Comparison of ENCODE assay signal across 4 cellular contexts in the genomic region with DNA sequence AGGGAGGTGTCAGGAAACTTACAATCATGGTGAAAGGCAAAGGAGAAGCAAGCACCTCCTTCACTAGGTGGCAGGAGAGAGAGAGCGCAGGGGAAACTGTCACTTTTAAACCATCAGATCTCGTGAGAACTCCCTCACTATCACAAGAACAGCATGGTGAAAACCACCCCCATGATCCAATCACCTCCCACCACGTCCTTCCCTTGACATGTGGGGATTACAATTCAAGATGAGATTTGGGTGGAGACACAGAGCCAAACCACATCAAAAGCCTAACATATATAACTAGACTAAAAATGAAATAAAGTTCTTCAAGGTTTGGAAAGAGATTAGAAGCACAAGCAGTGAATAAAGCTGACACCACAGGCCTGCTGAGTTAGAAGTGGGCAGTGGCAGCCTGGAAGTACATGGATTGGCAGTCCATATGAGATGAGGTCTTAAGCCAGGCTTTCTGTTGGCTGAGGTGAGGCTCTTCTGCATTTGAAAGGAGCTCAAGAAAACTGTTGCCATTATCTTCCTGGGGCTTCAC.
TF ChIP-seq lines count a peak whose summit lies in the region.

No MANE protein-coding gene starts in this region.

TF ChIP-seq in SK-N-SH, 30 proteins besides CTCF, POLR2A, EP300 and RAD21:
- TF ChIP-seq, protein P1, sequence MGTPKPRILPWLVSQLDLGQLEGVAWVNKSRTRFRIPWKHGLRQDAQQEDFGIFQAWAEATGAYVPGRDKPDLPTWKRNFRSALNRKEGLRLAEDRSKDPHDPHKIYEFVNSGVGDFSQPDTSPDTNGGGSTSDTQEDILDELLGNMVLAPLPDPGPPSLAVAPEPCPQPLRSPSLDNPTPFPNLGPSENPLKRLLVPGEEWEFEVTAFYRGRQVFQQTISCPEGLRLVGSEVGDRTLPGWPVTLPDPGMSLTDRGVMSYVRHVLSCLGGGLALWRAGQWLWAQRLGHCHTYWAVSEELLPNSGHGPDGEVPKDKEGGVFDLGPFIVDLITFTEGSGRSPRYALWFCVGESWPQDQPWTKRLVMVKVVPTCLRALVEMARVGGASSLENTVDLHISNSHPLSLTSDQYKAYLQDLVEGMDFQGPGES (IDR thresholded peaks at IDR 0.05; ENCODE audit: low read depth, low read length) = no peak
- TF ChIP-seq, protein P2, sequence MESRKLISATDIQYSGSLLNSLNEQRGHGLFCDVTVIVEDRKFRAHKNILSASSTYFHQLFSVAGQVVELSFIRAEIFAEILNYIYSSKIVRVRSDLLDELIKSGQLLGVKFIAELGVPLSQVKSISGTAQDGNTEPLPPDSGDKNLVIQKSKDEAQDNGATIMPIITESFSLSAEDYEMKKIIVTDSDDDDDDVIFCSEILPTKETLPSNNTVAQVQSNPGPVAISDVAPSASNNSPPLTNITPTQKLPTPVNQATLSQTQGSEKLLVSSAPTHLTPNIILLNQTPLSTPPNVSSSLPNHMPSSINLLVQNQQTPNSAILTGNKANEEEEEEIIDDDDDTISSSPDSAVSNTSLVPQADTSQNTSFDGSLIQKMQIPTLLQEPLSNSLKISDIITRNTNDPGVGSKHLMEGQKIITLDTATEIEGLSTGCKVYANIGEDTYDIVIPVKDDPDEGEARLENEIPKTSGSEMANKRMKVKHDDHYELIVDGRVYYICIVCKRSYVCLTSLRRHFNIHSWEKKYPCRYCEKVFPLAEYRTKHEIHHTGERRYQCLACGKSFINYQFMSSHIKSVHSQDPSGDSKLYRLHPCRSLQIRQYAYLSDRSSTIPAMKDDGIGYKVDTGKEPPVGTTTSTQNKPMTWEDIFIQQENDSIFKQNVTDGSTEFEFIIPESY (IDR thresholded peaks at IDR 0.05; ENCODE audit: borderline replicate concordance, low read depth) = 0 out of 2 replicates have a peak, but pooled peaks have one; percentile 21

TF ChIP-seq in SK-N-SH treated with all-trans-retinoic acid at 6 μM for 48 hours, 23 proteins besides CTCF, POLR2A, EP300 and RAD21 (continued from another document):
- no peak for TF ChIP-seq BACH2 (CRISPR knock-in tag; IDR thresholded peaks at IDR 0.05; ENCODE audit: borderline replicate concordance)
- no peak for TF ChIP-seq ISL1 (CRISPR knock-in tag; IDR thresholded peaks at IDR 0.05)
- no peak for TF ChIP-seq TOX (CRISPR knock-in tag; IDR thresholded peaks at IDR 0.05; ENCODE audit: borderline replicate concordance)
- TF ChIP-seq RARB (CRISPR knock-in tag; IDR thresholded peaks at IDR 0.05) = no peak
- TF ChIP-seq, protein P3, sequence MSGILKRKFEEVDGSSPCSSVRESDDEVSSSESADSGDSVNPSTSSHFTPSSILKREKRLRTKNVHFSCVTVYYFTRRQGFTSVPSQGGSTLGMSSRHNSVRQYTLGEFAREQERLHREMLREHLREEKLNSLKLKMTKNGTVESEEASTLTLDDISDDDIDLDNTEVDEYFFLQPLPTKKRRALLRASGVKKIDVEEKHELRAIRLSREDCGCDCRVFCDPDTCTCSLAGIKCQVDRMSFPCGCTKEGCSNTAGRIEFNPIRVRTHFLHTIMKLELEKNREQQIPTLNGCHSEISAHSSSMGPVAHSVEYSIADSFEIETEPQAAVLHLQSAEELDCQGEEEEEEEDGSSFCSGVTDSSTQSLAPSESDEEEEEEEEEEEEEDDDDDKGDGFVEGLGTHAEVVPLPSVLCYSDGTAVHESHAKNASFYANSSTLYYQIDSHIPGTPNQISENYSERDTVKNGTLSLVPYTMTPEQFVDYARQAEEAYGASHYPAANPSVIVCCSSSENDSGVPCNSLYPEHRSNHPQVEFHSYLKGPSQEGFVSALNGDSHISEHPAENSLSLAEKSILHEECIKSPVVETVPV (CRISPR knock-in tag; IDR thresholded peaks at IDR 0.05) = no peak
- TF ChIP-seq, protein P4, sequence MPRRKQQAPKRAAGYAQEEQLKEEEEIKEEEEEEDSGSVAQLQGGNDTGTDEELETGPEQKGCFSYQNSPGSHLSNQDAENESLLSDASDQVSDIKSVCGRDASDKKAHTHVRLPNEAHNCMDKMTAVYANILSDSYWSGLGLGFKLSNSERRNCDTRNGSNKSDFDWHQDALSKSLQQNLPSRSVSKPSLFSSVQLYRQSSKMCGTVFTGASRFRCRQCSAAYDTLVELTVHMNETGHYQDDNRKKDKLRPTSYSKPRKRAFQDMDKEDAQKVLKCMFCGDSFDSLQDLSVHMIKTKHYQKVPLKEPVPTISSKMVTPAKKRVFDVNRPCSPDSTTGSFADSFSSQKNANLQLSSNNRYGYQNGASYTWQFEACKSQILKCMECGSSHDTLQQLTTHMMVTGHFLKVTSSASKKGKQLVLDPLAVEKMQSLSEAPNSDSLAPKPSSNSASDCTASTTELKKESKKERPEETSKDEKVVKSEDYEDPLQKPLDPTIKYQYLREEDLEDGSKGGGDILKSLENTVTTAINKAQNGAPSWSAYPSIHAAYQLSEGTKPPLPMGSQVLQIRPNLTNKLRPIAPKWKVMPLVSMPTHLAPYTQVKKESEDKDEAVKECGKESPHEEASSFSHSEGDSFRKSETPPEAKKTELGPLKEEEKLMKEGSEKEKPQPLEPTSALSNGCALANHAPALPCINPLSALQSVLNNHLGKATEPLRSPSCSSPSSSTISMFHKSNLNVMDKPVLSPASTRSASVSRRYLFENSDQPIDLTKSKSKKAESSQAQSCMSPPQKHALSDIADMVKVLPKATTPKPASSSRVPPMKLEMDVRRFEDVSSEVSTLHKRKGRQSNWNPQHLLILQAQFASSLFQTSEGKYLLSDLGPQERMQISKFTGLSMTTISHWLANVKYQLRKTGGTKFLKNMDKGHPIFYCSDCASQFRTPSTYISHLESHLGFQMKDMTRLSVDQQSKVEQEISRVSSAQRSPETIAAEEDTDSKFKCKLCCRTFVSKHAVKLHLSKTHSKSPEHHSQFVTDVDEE (CRISPR knock-in tag; IDR thresholded peaks at IDR 0.05) = no peak
- TF ChIP-seq TCF4 (CRISPR knock-in tag; IDR thresholded peaks at IDR 0.05; ENCODE audit: borderline replicate concordance) = no peak
- no peak for TF ChIP-seq PPARA (CRISPR knock-in tag; IDR thresholded peaks at IDR 0.05; ENCODE audit: borderline replicate concordance)
- no peak for TF ChIP-seq GLIS3 (CRISPR knock-in tag; IDR thresholded peaks at IDR 0.05)
- TF ChIP-seq ZFP30 (CRISPR knock-in tag; IDR thresholded peaks at IDR 0.05) = no peak
- TF ChIP-seq ZNF565 (CRISPR knock-in tag; conservative IDR thresholded peaks at IDR 0.05; ENCODE audit: low read depth) = no peak
- no peak for TF ChIP-seq ARNTL (CRISPR knock-in tag; IDR thresholded peaks at IDR 0.05; ENCODE audit: borderline replicate concordance, low read depth)
- TF ChIP-seq ZC3H10 (CRISPR knock-in tag; IDR thresholded peaks at IDR 0.05) = no peak

TF ChIP-seq in WTC11, 78 proteins besides CTCF, POLR2A, EP300 and RAD21 (continued from another document):
- TF ChIP-seq ETV6 (CRISPR knock-in tag; IDR thresholded peaks at IDR 0.05) (no peak; the same call in 1 of the 2 replicates), CREM (CRISPR knock-in tag; IDR thresholded peaks at IDR 0.05) (0 out of 2 replicates have a peak, but pooled peaks have one; percentile 26), MYBL2 (CRISPR knock-in tag; IDR thresholded peaks at IDR 0.05) (no peak), ZNF396 (CRISPR knock-in tag; IDR thresholded peaks at IDR 0.05; ENCODE audit: borderline replicate concordance) (no peak; the same call in 1 of the 2 replicates)
TF ChIP-seq in WTC11: peak in this region for 2.

TF ChIP-seq in H1, 55 proteins besides CTCF, POLR2A, EP300 and RAD21 (continued from another document and continues in another):
- TF ChIP-seq FOSL1 (IDR thresholded peaks at IDR 0.05; ENCODE audit: insufficient read depth, low read depth, low read length) (no peak), JUND (IDR thresholded peaks at IDR 0.05; ENCODE audit: low read length) (no peak), BCL11A (IDR thresholded peaks at IDR 0.05; ENCODE audit: low read depth in 2 of 2, low read length in 2 of 2) (no peak), CTBP2 (IDR thresholded peaks at IDR 0.05; ENCODE audit: borderline replicate concordance, insufficient read depth, insufficient read length, low read length) (no peak), PHF8 (conservative IDR thresholded peaks at IDR 0.05; ENCODE audit: low read depth, low read length) (no peak), KDM5A (IDR thresholded peaks at IDR 0.05; ENCODE audit: low read length) (no peak), SP1 (IDR thresholded peaks at IDR 0.05; ENCODE audit: low read depth, low read length) (peak; percentile 68; the same call in 1 of the 2 replicates), YY1 (IDR thresholded peaks at IDR 0.05; ENCODE audit: low read depth, low read length) (0 out of 2 replicates have a peak, but pooled peaks have one; percentile 37), JUN (IDR thresholded peaks at IDR 0.05; ENCODE audit: low read depth, low read length) (no peak), BACH1 (IDR thresholded peaks at IDR 0.05; ENCODE audit: low read length) (no peak), RFX5 (IDR thresholded peaks at IDR 0.05; ENCODE audit: borderline replicate concordance, low read depth, low read length) (no peak), POLR2AphosphoS5 (IDR thresholded peaks at IDR 0.05; ENCODE audit: low read depth, low read length) (no peak), GABPA (IDR thresholded peaks at IDR 0.05; ENCODE audit: borderline replicate concordance, insufficient read depth, low read length) (no peak), EGR1 (IDR thresholded peaks at IDR 0.05; ENCODE audit: borderline replicate concordance, low read depth, low read length) (no peak), RBBP5 (IDR thresholded peaks at IDR 0.05; ENCODE audit: borderline replicate concordance, low read depth, low read length) (no peak), HDAC2 (IDR thresholded peaks at IDR 0.05; ENCODE audit: borderline replicate concordance in 1 of 2, low read depth in 2 of 2, low read length in 2 of 2) (no peak), SIRT6 (IDR thresholded peaks at IDR 0.05; ENCODE audit: low read length) (no peak), ASH2L (IDR thresholded peaks at IDR 0.05; ENCODE audit: low read length) (peak; percentile 55), RXRA (IDR thresholded peaks at IDR 0.05; ENCODE audit: insufficient read depth, low read depth, low read length) (no peak), NANOG (IDR thresholded peaks at IDR 0.05; ENCODE audit: insufficient read depth, low read depth, low read length, poor library complexity, severe bottlenecking) (peak; percentile 71), SRF (IDR thresholded peaks at IDR 0.05; ENCODE audit: low read depth, low read length) (no peak), SAP30 (IDR thresholded peaks at IDR 0.05; ENCODE audit: insufficient read depth, insufficient replicate concordance, low read length) (no peak), POU5F1 (IDR thresholded peaks at IDR 0.05; ENCODE audit: low read depth, low read length) (no peak)
- TF ChIP-seq, protein P5, sequence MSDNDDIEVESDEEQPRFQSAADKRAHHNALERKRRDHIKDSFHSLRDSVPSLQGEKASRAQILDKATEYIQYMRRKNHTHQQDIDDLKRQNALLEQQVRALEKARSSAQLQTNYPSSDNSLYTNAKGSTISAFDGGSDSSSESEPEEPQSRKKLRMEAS (IDR thresholded peaks at IDR 0.05) = peak; percentile 26; the same call in 1 of the 2 replicates
- TF ChIP-seq, protein P6, sequence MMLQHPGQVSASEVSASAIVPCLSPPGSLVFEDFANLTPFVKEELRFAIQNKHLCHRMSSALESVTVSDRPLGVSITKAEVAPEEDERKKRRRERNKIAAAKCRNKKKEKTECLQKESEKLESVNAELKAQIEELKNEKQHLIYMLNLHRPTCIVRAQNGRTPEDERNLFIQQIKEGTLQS (IDR thresholded peaks at IDR 0.05; ENCODE audit: insufficient read depth, low read depth, low read length) = no peak
- TF ChIP-seq, protein P7, sequence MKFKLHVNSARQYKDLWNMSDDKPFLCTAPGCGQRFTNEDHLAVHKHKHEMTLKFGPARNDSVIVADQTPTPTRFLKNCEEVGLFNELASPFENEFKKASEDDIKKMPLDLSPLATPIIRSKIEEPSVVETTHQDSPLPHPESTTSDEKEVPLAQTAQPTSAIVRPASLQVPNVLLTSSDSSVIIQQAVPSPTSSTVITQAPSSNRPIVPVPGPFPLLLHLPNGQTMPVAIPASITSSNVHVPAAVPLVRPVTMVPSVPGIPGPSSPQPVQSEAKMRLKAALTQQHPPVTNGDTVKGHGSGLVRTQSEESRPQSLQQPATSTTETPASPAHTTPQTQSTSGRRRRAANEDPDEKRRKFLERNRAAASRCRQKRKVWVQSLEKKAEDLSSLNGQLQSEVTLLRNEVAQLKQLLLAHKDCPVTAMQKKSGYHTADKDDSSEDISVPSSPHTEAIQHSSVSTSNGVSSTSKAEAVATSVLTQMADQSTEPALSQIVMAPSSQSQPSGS (IDR thresholded peaks at IDR 0.05; ENCODE audit: low read length) = peak; percentile 56; the same call in 1 of the 2 replicates
